ENCODE assay signal across 1 cellular context in the genomic region with DNA sequence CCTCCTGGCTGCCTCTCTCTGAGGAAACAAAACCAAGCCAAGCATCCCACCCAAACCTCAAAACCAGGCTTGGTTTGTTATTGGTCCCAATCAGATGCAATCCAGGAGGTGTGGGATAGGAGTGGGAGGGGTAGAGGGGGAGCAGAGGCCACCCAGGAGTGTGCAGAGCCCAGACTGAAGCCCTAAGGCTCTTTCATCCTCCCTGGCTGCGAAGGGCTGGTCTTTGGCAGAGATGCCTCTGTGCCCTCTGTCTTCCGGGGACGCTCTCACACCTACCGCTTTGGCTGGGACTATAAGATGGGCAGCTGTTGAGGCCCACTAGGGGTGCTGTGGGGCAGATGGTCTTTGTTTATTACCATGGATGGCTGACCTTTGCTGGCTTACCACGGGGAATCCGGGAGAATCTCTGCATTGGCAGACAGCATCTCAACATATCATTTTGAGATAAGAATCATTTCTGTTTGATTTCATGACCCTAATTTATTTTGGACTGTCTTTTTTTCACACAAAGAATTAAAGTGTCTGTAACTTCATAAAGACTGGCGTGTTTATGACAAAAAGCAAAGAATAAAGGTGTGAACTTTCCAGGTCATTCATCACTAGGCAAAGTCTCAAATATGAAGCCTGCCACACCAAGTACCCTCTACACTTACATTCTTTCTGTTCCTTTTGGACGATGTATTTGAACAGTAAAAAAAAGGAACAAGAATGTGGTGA.
TF ChIP-seq lines count a peak whose summit lies in the region.

No MANE protein-coding gene starts in this region.

TF ChIP-seq in neural cell, 6 proteins besides CTCF, POLR2A, EP300 and RAD21 (continued from another document):
- TF ChIP-seq, protein P1, sequence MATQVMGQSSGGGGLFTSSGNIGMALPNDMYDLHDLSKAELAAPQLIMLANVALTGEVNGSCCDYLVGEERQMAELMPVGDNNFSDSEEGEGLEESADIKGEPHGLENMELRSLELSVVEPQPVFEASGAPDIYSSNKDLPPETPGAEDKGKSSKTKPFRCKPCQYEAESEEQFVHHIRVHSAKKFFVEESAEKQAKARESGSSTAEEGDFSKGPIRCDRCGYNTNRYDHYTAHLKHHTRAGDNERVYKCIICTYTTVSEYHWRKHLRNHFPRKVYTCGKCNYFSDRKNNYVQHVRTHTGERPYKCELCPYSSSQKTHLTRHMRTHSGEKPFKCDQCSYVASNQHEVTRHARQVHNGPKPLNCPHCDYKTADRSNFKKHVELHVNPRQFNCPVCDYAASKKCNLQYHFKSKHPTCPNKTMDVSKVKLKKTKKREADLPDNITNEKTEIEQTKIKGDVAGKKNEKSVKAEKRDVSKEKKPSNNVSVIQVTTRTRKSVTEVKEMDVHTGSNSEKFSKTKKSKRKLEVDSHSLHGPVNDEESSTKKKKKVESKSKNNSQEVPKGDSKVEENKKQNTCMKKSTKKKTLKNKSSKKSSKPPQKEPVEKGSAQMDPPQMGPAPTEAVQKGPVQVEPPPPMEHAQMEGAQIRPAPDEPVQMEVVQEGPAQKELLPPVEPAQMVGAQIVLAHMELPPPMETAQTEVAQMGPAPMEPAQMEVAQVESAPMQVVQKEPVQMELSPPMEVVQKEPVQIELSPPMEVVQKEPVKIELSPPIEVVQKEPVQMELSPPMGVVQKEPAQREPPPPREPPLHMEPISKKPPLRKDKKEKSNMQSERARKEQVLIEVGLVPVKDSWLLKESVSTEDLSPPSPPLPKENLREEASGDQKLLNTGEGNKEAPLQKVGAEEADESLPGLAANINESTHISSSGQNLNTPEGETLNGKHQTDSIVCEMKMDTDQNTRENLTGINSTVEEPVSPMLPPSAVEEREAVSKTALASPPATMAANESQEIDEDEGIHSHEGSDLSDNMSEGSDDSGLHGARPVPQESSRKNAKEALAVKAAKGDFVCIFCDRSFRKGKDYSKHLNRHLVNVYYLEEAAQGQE (IDR thresholded peaks at IDR 0.05; ENCODE audit: borderline replicate concordance), result no peak
- no peak for TF ChIP-seq EZH2 (IDR thresholded peaks at IDR 0.05; ENCODE audit: borderline replicate concordance, insufficient read depth, low read length, poor library complexity, severe bottlenecking)
- TF ChIP-seq TAF1 (IDR thresholded peaks at IDR 0.05; ENCODE audit: low read depth), result no peak
